13 cellular contexts compared by ENCODE assay signal in genomic region chr14:22510527-22511110, GRCh38.
DNase-seq lines count a peak whose midpoint lies in the region; ATAC-seq, FAIRE-seq and TF ChIP-seq lines count a peak whose summit lies in the region.
"Had no signal": no experiment of that assay in that cellular context is flagged by ENCODE, and none has a peak within 500 bp of the region (broad histone marks: within the 10 kb centered on the region; RNA-seq: fewer than 3 reads in every experiment).

No MANE protein-coding gene starts in this region.

- H3K9ac ChIP-seq in PC-3 (ENCODE audit: low read length) = no peak overlapping the region

- H3K9me2 ChIP-seq in PC-3 (replicated peaks; ENCODE audit: low read length) = no peaks in the 10 kb centered on the region

- H4K20me1 ChIP-seq in PC-3 (ENCODE audit: low read length) = no peaks in the 10 kb centered on the region

- no TSS peak for BruUV-seq in PC-3 (replicated peaks; lab: Mats Ljungman, UMichigan)

- no peaks in the 10 kb centered on the region for H3K9me3 Mint-ChIP-seq in T-helper 2 cell treated with Interferon-gamma antibody and Interleukin-4, amounts not matched to agents 5 μg/mL and 100 μg/mL, for 36 hours

- POLR2A ChIA-PET in PC-3 (lab: Charles Lee; ENCODE audit: unreplicated experiment) = interaction anchor here (0.6 to 0.8 kb wide), 4 partner anchors 15 to 1515 kb away, joined by 3 to 20 read pairs (median 12); no protein-coding TSS in a partner anchor

- no peaks in the 10 kb centered on the region for H3K79me2 ChIP-seq in PC-3 (ENCODE audit: low read length)

- H3K27ac Mint-ChIP-seq in T-helper 2 cell treated with Interferon-gamma antibody and Interleukin-4, amounts not matched to agents 5 μg/mL and 100 μg/mL, for 36 hours = peak overlapping the region; percentile 95

- CTCF ChIA-PET in PC-3 (lab: Charles Lee) = interaction anchor here (0.6 to 1.0 kb wide), 4 partner anchors 27 to 792 kb away, joined by 3 to 12 read pairs (median 8); partner anchors contain the start of gene PPP1R3E

- H3K36me3 Mint-ChIP-seq in T-helper 2 cell treated with Interferon-gamma antibody and Interleukin-4, amounts not matched to agents 5 μg/mL and 100 μg/mL, for 36 hours (ENCODE audit: low read depth) = peaks cover 94% of the 10 kb centered on the region

- no peak overlapping the region for H3K27ac ChIP-seq in PC-3 (ENCODE audit: low read length)
- peak overlapping the region in 6 of 8 donors; percentile 55 to 90 (median 71) for H3K27ac ChIP-seq in spleen
- H3K27ac ChIP-seq: left lung had no signal

- DNase-seq in T-helper 2 cell treated with Interferon-gamma antibody and Interleukin-4, amounts not matched to agents 5 μg/mL and 100 μg/mL, for 36 hours (ENCODE audit: low spot score) = no peak
- DNase-seq in T-helper 2 cell (no peak), PC-3 (peak; percentile 35), spleen (no peak), left colon (no peak)
- DNase-seq in stimulated activated CD4-positive, alpha-beta T cell treated with anti-CD3 and anti-CD28 coated beads, Interleukin-4, amount 100 ng/mL, for 24 hours = no peak
- DNase-seq: left lung, NCI-H1694, SHP77, substantia nigra had no signal

- TF ChIP-seq POLR2A in spleen (IDR thresholded peaks at IDR 0.05) = no peak

- H2AFZ ChIP-seq in PC-3 (ENCODE audit: low read length) = no peak overlapping the region

- no peak overlapping the region for H3K4me2 ChIP-seq in PC-3 (ENCODE audit: low read length)

- H3K36me3 ChIP-seq in PC-3 (ENCODE audit: low read depth, low read length) (no peaks in the 10 kb centered on the region), spleen (no peaks in the 10 kb centered on the region)
- H3K36me3 ChIP-seq: left lung had no signal

- peaks cover 79% of the 10 kb centered on the region for H3K4me1 Mint-ChIP-seq in T-helper 2 cell treated with Interferon-gamma antibody and Interleukin-4, amounts not matched to agents 5 μg/mL and 100 μg/mL, for 36 hours (ENCODE audit: low read depth)

- TF ChIP-seq CTCF in PC-3 (conservative IDR thresholded peaks at IDR 0.05; ENCODE audit: low read depth, low read length) (no peak), spleen (IDR thresholded peaks at IDR 0.05 in 8 of 11, conservative IDR thresholded peaks at IDR 0.05 in 3 of 11) (no peak)

- H3K4me1 ChIP-seq in PC-3 (ENCODE audit: insufficient read depth, low read length) (peaks cover 4% of the 10 kb centered on the region; the same call in 1 of the 2 replicates), spleen (peaks cover 25 to 98% (median 48%) of the 10 kb centered on the region in 6 donors)

- WGBS in spleen, 5 donors = 63 to 86% (median 73%) methylated on average over 3 of the region's 3 CpGs

- no peak overlapping the region for H3K4me3 ChIP-seq in PC-3 (ENCODE audit: low read length)
- H3K4me3 ChIP-seq in spleen = peak overlapping the region in 2 of 8 donors; percentile 8 to 52
- H3K4me3 ChIP-seq: left lung had no signal

- H3K9me3 ChIP-seq in PC-3 (ENCODE audit: low read length) = no peaks in the 10 kb centered on the region
- H3K9me3 ChIP-seq in spleen = no peaks in the 10 kb centered on the region
- H3K9me3 ChIP-seq: left lung had no signal

- peak; percentile 95 for FAIRE-seq in endometrium (lab: Jason Lieb, UNC)
- FAIRE-seq: H1 had no signal

- H3F3A ChIP-seq in PC-3 (ENCODE audit: low read length, unreplicated experiment) = no peaks in the 10 kb centered on the region

- intact Hi-C loops in PC-3 (cut with micrococcal nuclease) = loop anchor here (2.0 kb wide), 2 partner anchors 26 to 36 kb away; no protein-coding TSS in a partner anchor
- intact Hi-C loops in spleen (cut with DNase I; ENCODE audit: low total_unique reads) = no loop called here
- intact Hi-C loops in left colon (cut with DNase I, micrococcal nuclease) = no loop called here

- no peaks in the 10 kb centered on the region for H3K27me3 ChIP-seq in PC-3 (ENCODE audit: low read length)
- H3K27me3 ChIP-seq in spleen (replicated peaks in 1 of 7) = no peaks in the 10 kb centered on the region
- H3K27me3 ChIP-seq: left lung had no signal

- H3K27me3 Mint-ChIP-seq in T-helper 2 cell treated with Interferon-gamma antibody and Interleukin-4, amounts not matched to agents 5 μg/mL and 100 μg/mL, for 36 hours (ENCODE audit: low read depth) = no peaks in the 10 kb centered on the region

- H3K4me3 Mint-ChIP-seq in T-helper 2 cell treated with Interferon-gamma antibody and Interleukin-4, amounts not matched to agents 5 μg/mL and 100 μg/mL, for 36 hours = peak overlapping the region; percentile 91

- peak; percentile 91 for ATAC-seq in PC-3
- ATAC-seq in left colon = no peak
- no peak for ATAC-seq in HG02870 (IDR thresholded peaks at IDR 0.05; ENCODE audit: unreplicated experiment)
- ATAC-seq: left lung had no signal
